ENCODE assay signal across 10 cellular contexts in genomic region chr1:158830904-158831507, GRCh38. TPM values are rescaled to one million over a fixed set of nuclear protein-coding genes. Genes with fewer than 3 reads are reported as not detected.
DNase-seq lines count a peak whose midpoint lies in the region; ATAC-seq and TF ChIP-seq lines count a peak whose summit lies in the region.
"Had no signal": no experiment of that assay in that cellular context is flagged by ENCODE, and none has a peak within 500 bp of the region (broad histone marks: within the 10 kb centered on the region; RNA-seq: fewer than 3 reads in every experiment).

MNDA (plus strand) TSS chr1:158831351; CDS start chr1:158842154, 10,803 bp downstream.

- peak; percentile 31 for TF ChIP-seq POLR2A in GM19193 (IDR thresholded peaks at IDR 0.05; ENCODE audit: extremely low read depth, insufficient read depth, insufficient read length)

- H3K36me3 ChIP-seq in skeletal muscle tissue (ENCODE audit: control insufficient read depth in 3 of 3, insufficient read depth in 3 of 3, low read length in 3 of 3) (no peaks in the 10 kb centered on the region), A673 (ENCODE audit: insufficient read depth, low read length, poor library complexity, severe bottlenecking) (no peaks in the 10 kb centered on the region), Caco-2 (ENCODE audit: control insufficient read depth, insufficient read depth, low read length) (no peaks in the 10 kb centered on the region)

- POLR2A ChIA-PET in A673 (lab: Charles Lee; ENCODE audit: low non-redundant PET), result no interaction called here
- POLR2A ChIA-PET in Caco-2 (lab: Charles Lee), result no interaction called here

- TF ChIP-seq CTCF in A673 (conservative IDR thresholded peaks at IDR 0.05; ENCODE audit: low read depth, low read length) (no peak), Caco-2 (IDR thresholded peaks at IDR 0.05; ENCODE audit: insufficient read depth in 1 of 2, low read depth in 1 of 2, low read length in 1 of 2, severe bottlenecking in 1 of 2, unreplicated experiment in 1 of 2) (no peak)

- DNase-seq in SKM-1 (lab: John Stamatoyannopoulos, UW; ENCODE audit: unreplicated experiment), result peak; percentile 98
- DNase-seq in A673 (ENCODE audit: low spot score), result no peak
- DNase-seq in activated T-cell treated with anti-CD3 and anti-CD28 coated beads for 4 hours, result no peak
- no peak for DNase-seq in NK-92 (lab: John Stamatoyannopoulos, UW; ENCODE audit: unreplicated experiment)
- no peak for DNase-seq in Caco-2

- H3K4me1 ChIP-seq in skeletal muscle tissue (ENCODE audit: control insufficient read depth in 3 of 3, insufficient read depth in 3 of 3, low read length in 3 of 3) (peaks cover 0 to 2% (median 0%) of the 10 kb centered on the region in 3 donors), A673 (ENCODE audit: insufficient read depth, low read length, poor library complexity, severe bottlenecking) (no peaks in the 10 kb centered on the region), Caco-2 (no peaks in the 10 kb centered on the region)
- H3K4me1 ChIP-seq: body of pancreas had no signal

- intact Hi-C loops in A673 (cut with micrococcal nuclease; ENCODE audit: unreplicated experiment) (no loop called here), Caco-2 (cut with micrococcal nuclease; ENCODE audit: unreplicated experiment) (no loop called here)

- BruUV-seq in A673 (replicated peaks; lab: Mats Ljungman, UMichigan) (no TSS peak), Caco-2 (replicated peaks; lab: Mats Ljungman, UMichigan) (no TSS peak)

- no peaks in the 10 kb centered on the region for H3K9me3 ChIP-seq in skeletal muscle tissue (ENCODE audit: control insufficient read depth in 3 of 3, low read length in 3 of 3)
- H3K9me3 ChIP-seq in A673 (ENCODE audit: low read depth, low read length, poor library complexity, severe bottlenecking), result no peaks in the 10 kb centered on the region
- no peaks in the 10 kb centered on the region for H3K9me3 ChIP-seq in Caco-2
- H3K9me3 ChIP-seq: body of pancreas had no signal

- H3K9ac ChIP-seq in skeletal muscle tissue (ENCODE audit: low read depth in 1 of 3, low read length in 3 of 3), result no peak within 1 kb of the TSS
- H3K9ac ChIP-seq: KMS-11 had no signal

- no peak within 1 kb of the TSS for H3K4me3 Mint-ChIP-seq in Caco-2 (ENCODE audit: unreplicated experiment)

- peak; percentile 88 for ATAC-seq in HG02885 (IDR thresholded peaks at IDR 0.05; ENCODE audit: poor library complexity, unreplicated experiment)
- ATAC-seq: body of pancreas had no signal

- H3K36me3 Mint-ChIP-seq in Caco-2 (ENCODE audit: insufficient read depth, unreplicated experiment), result no peaks in the 10 kb centered on the region

- no peak within 1 kb of the TSS for H3K27ac Mint-ChIP-seq in Caco-2 (ENCODE audit: unreplicated experiment)

- no peaks in the 10 kb centered on the region for H3K27me3 Mint-ChIP-seq in Caco-2 (ENCODE audit: insufficient read depth, unreplicated experiment)

- CTCF ChIA-PET in A673 (lab: Charles Lee), result no interaction called here
- CTCF ChIA-PET in Caco-2 (lab: Charles Lee), result no interaction called here

- H3K27me3 ChIP-seq in skeletal muscle tissue (ENCODE audit: control insufficient read depth in 3 of 3, insufficient read depth in 3 of 3, low read length in 3 of 3) (no peaks in the 10 kb centered on the region), A673 (replicated peaks; ENCODE audit: insufficient read depth, low read depth, low read length, poor library complexity) (peaks cover 3% of the 10 kb centered on the region), Caco-2 (replicated peaks; ENCODE audit: control insufficient read depth, insufficient read depth, low read length) (no peaks in the 10 kb centered on the region)
- H3K27me3 ChIP-seq: body of pancreas had no signal

- no peaks in the 10 kb centered on the region for H3K4me1 Mint-ChIP-seq in Caco-2 (ENCODE audit: low read depth, unreplicated experiment)

- H3K4me3 ChIP-seq in skeletal muscle tissue (ENCODE audit: low read length in 3 of 3) (peak within 1 kb of the TSS in 1 of 3 donors; percentile 35), A673 (ENCODE audit: low read depth, low read length, poor library complexity, severe bottlenecking) (no peak within 1 kb of the TSS), Caco-2 (ENCODE audit: low read depth, low read length) (no peak within 1 kb of the TSS)
- H3K4me3 ChIP-seq: body of pancreas had no signal

- H3K27ac ChIP-seq in skeletal muscle tissue (ENCODE audit: low read depth, low read length), result peak within 1 kb of the TSS; percentile 61
- no peak within 1 kb of the TSS for H3K27ac ChIP-seq in A673 (ENCODE audit: low read depth, low read length, poor library complexity, severe bottlenecking)
- H3K27ac ChIP-seq: KMS-11 had no signal

- H3K9me3 Mint-ChIP-seq in Caco-2 (ENCODE audit: unreplicated experiment), result peaks cover 39% of the 10 kb centered on the region

RNA-seq across cellular contexts. Expression of gene MNDA, which starts in this region (rescaled TPM):
- 4.7 TPM for total RNA-seq in skeletal muscle tissue
- not detected in 2 replicates for total RNA-seq in A673 (2021)
- not detected in 2 replicates for total RNA-seq in Caco-2 (2022)
